ENCODE assay signal across 8 cellular contexts in the genomic region with DNA sequence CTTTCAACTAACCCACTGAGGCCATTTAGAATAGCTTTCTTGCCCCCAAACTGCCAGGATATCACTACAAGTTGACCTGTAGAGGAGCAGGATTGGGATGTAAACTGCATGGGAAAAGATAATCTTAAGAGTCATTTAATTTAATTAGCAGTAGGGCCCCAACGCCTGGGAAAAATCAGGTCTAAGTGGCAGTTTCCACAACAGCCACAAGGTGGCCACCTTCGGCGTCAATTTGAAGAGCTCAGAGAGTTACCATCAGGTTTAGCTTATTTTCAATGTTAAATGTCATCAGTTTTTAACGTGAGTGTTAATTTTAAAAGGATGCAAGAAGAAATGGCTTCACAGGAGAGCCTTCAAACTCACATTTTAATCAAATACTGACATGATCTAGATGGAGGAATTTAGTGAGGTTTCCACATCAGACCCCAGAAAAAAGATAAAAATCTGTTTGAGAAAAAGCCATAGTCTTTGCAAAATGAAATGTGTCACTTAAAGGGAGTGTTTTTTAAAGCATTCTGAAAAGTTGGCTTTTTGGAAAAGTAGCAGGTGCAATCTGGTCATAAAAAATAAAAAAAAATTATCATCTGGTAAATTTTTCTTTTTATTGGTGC.
DNase-seq lines count a peak whose midpoint lies in the region; ATAC-seq and TF ChIP-seq lines count a peak whose summit lies in the region.

No MANE protein-coding gene starts in this region.

- no peak overlapping the region for H3K27ac Mint-ChIP-seq in osteocyte (ENCODE audit: unreplicated experiment)

- TF ChIP-seq CTCF in 22Rv1 (IDR thresholded peaks at IDR 0.05) (peak; percentile 68), GM12865 (IDR thresholded peaks at IDR 0.05; ENCODE audit: insufficient read depth, low read depth, low read length, missing control alignments) (peak; percentile 73), fibroblast of mammary gland (conservative IDR thresholded peaks at IDR 0.05; ENCODE audit: control insufficient read depth, insufficient read depth, low read depth, low read length) (peak; percentile 86), osteocyte (IDR thresholded peaks at IDR 0.05) (peak; percentile 92)

- H3K4me3 ChIP-seq in GM12865 (ENCODE audit: low read depth, low read length): no peak overlapping the region
- H3K4me3 ChIP-seq in fibroblast of mammary gland (ENCODE audit: control insufficient read depth, low read depth, low read length): no peak overlapping the region

- ATAC-seq in HG03025 (IDR thresholded peaks at IDR 0.05; ENCODE audit: low FRiP score, unreplicated experiment) (peak; percentile 68), HG03460 (IDR thresholded peaks at IDR 0.05; ENCODE audit: unreplicated experiment) (no peak)

- DNase-seq in GM12865 (ENCODE audit: low read depth): peak; percentile 49
- DNase-seq in NCI-H82 (lab: John Stamatoyannopoulos, UW): peak; percentile 90
- peak; percentile 42 for DNase-seq in activated T-cell treated with anti-CD3 and anti-CD28 coated beads for 4 hours
- peak; percentile 56 for DNase-seq in fibroblast of mammary gland (ENCODE audit: low read depth)
- no peak for DNase-seq in osteocyte (ENCODE audit: extremely low spot score, unreplicated experiment)

- H3K36me3 Mint-ChIP-seq in osteocyte (ENCODE audit: unreplicated experiment): no peaks in the 10 kb centered on the region

- H3K9me3 Mint-ChIP-seq in osteocyte (ENCODE audit: unreplicated experiment): no peaks in the 10 kb centered on the region

- H3K4me1 Mint-ChIP-seq in osteocyte (ENCODE audit: unreplicated experiment): peaks cover 7% of the 10 kb centered on the region

- H3K4me3 Mint-ChIP-seq in osteocyte (ENCODE audit: unreplicated experiment): no peak overlapping the region

- H3K27ac ChIP-seq in 22Rv1: no peak overlapping the region

- peaks cover 11% of the 10 kb centered on the region for H3K27me3 Mint-ChIP-seq in osteocyte (ENCODE audit: unreplicated experiment)
